Comparison of ENCODE assay signal across 13 cellular contexts in genomic region chr2:136527560-136527959, GRCh38.
DNase-seq lines count a peak whose midpoint lies in the region; ATAC-seq and TF ChIP-seq lines count a peak whose summit lies in the region.
"Had no signal": no experiment of that assay in that cellular context is flagged by ENCODE, and none has a peak within 500 bp of the region (broad histone marks: within the 10 kb centered on the region; RNA-seq: fewer than 3 reads in every experiment).

No MANE protein-coding gene starts in this region.

- no peak overlapping the region for H3K27ac Mint-ChIP-seq in activated CD8-positive, alpha-beta T cell treated with anti-CD3 and anti-CD28 coated beads for 36 hours
- H3K27ac Mint-ChIP-seq: naive thymus-derived CD8-positive, alpha-beta T cell; T-cell had no signal

- H3K27me3 ChIP-seq in iPS DF 6.9 (ENCODE audit: control insufficient read depth, insufficient read depth, low read length) (no peaks in the 10 kb centered on the region), ascending aorta (no peaks in the 10 kb centered on the region)
- H3K27me3 ChIP-seq: stomach had no signal

- H3K9me3 ChIP-seq in iPS DF 6.9 (ENCODE audit: control insufficient read depth, insufficient read depth, low read length) (no peaks in the 10 kb centered on the region), ascending aorta (no peaks in the 10 kb centered on the region)
- H3K9me3 ChIP-seq: Caco-2, stomach had no signal

- CTCF ChIA-PET in activated CD8-positive, alpha-beta T cell treated with anti-CD3 and anti-CD28 coated beads for 36 hours (lab: Charles Lee) = no interaction called here

- no peaks in the 10 kb centered on the region for H3K36me3 ChIP-seq in iPS DF 6.9 (ENCODE audit: control insufficient read depth, insufficient read depth, low read length)
- no peaks in the 10 kb centered on the region for H3K36me3 ChIP-seq in ascending aorta
- H3K36me3 ChIP-seq: stomach had no signal

- TF ChIP-seq CTCF in activated CD8-positive, alpha-beta T cell treated with anti-CD3 and anti-CD28 coated beads for 36 hours (IDR thresholded peaks at IDR 0.05) = no peak
- TF ChIP-seq CTCF in ascending aorta (IDR thresholded peaks at IDR 0.05) = no peak

- H3K4me3 ChIP-seq in iPS DF 6.9 (ENCODE audit: low read length) (no peak overlapping the region), ascending aorta (no peak overlapping the region)
- H3K4me3 ChIP-seq: stomach had no signal

- H3K27me3 Mint-ChIP-seq in activated CD8-positive, alpha-beta T cell treated with anti-CD3 and anti-CD28 coated beads for 36 hours = peaks cover 3% of the 10 kb centered on the region

- TF ChIP-seq EP300 in Ishikawa (IDR thresholded peaks at IDR 0.05; ENCODE audit: borderline replicate concordance) = no peak

- no peak for TF ChIP-seq RAD21 in Ishikawa (IDR thresholded peaks at IDR 0.05; ENCODE audit: low read depth)

- no peaks in the 10 kb centered on the region for H3K9me3 Mint-ChIP-seq in activated CD8-positive, alpha-beta T cell treated with anti-CD3 and anti-CD28 coated beads for 36 hours

- intact Hi-C loops in activated CD8-positive, alpha-beta T cell treated with anti-CD3 and anti-CD28 coated beads for 36 hours (cut with micrococcal nuclease) = no loop called here
- intact Hi-C loops in ascending aorta (cut with DNase I) = no loop called here

- H3K4me1 ChIP-seq in iPS DF 6.9 (ENCODE audit: control insufficient read depth, insufficient read depth, low read length) (no peaks in the 10 kb centered on the region), ascending aorta (no peaks in the 10 kb centered on the region)
- H3K4me1 ChIP-seq: Caco-2, stomach had no signal

- no peaks in the 10 kb centered on the region for H3K4me1 Mint-ChIP-seq in activated CD8-positive, alpha-beta T cell treated with anti-CD3 and anti-CD28 coated beads for 36 hours (ENCODE audit: low read depth)
- H3K4me1 Mint-ChIP-seq: T-cell had no signal

- ATAC-seq in activated CD8-positive, alpha-beta T cell treated with anti-CD3 and anti-CD28 coated beads for 36 hours = no peak
- no peak for ATAC-seq in GM21786 (IDR thresholded peaks at IDR 0.05; ENCODE audit: unreplicated experiment)
- ATAC-seq: naive thymus-derived CD8-positive, alpha-beta T cell; T-cell had no signal

- H3K27ac ChIP-seq in iPS DF 6.9 (ENCODE audit: low read length) (no peak overlapping the region), ascending aorta (no peak overlapping the region)
- H3K27ac ChIP-seq: HL-60, stomach had no signal

- H3K4me3 Mint-ChIP-seq in activated CD8-positive, alpha-beta T cell treated with anti-CD3 and anti-CD28 coated beads for 36 hours = no peak overlapping the region
- H3K4me3 Mint-ChIP-seq: naive thymus-derived CD8-positive, alpha-beta T cell; T-cell had no signal

- H3K36me3 Mint-ChIP-seq in activated CD8-positive, alpha-beta T cell treated with anti-CD3 and anti-CD28 coated beads for 36 hours (ENCODE audit: low read depth) = no peaks in the 10 kb centered on the region
- H3K36me3 Mint-ChIP-seq: naive thymus-derived CD8-positive, alpha-beta T cell; T-cell had no signal

- no CpG with 5 or more reads among the region's 2 CpGs for WGBS in iPS DF 6.9 (ENCODE audit: insufficient coverage, insufficient read length)

- POLR2A ChIA-PET in activated CD8-positive, alpha-beta T cell treated with anti-CD3 and anti-CD28 coated beads for 36 hours (lab: Charles Lee) = no interaction called here

- peak; percentile 2 for DNase-seq in EL
- peak; percentile 3 for DNase-seq in activated CD8-positive, alpha-beta T cell treated with anti-CD3 and anti-CD28 coated beads for 36 hours
- DNase-seq in iPS DF 6.9 (ENCODE audit: low read depth, low spot score) = peak; percentile 41
- DNase-seq in ascending aorta (ENCODE audit: low spot score in 2 of 2) = no peak
- DNase-seq in effector CD4-positive, alpha-beta T cell = no peak
- DNase-seq in GM03348 (ENCODE audit: low spot score) = no peak
- DNase-seq: stomach, T-cell had no signal

TF ChIP-seq in Ishikawa, 13 proteins besides CTCF, POLR2A, EP300 and RAD21:
- TF ChIP-seq TAF1 (IDR thresholded peaks at IDR 0.05; ENCODE audit: low read depth) (no peak), NFIC (IDR thresholded peaks at IDR 0.05) (no peak), TCF12 (IDR thresholded peaks at IDR 0.05; ENCODE audit: low read depth) (no peak), REST (IDR thresholded peaks at IDR 0.05; ENCODE audit: low read depth) (peak; percentile 91), FOXM1 (IDR thresholded peaks at IDR 0.05; ENCODE audit: borderline replicate concordance, low read depth) (no peak), YY1 (IDR thresholded peaks at IDR 0.05; ENCODE audit: low read depth) (no peak), TEAD4 (IDR thresholded peaks at IDR 0.05) (no peak), USF1 (IDR thresholded peaks at IDR 0.05) (no peak), MAX (IDR thresholded peaks at IDR 0.05) (no peak), CREB1 (IDR thresholded peaks at IDR 0.05; ENCODE audit: low read depth) (no peak), ZBTB7A (IDR thresholded peaks at IDR 0.05; ENCODE audit: low read depth) (no peak), EGR1 (IDR thresholded peaks at IDR 0.05) (no peak), CEBPB (IDR thresholded peaks at IDR 0.05) (0 out of 2 replicates have a peak, but pooled peaks have one; percentile 3)

Comparison
In these comparisons a context has a peak if more than half of its experiments do, and no peak if none do; other contexts are left out.
1. DNase-seq: peak in EL (single experiment), activated CD8-positive, alpha-beta T cell treated with anti-CD3 and anti-CD28 coated beads for 36 hours (single experiment) and iPS DF 6.9 (single experiment); none in ascending aorta (0 of 2), effector CD4-positive, alpha-beta T cell (single experiment) and GM03348 (single experiment).